28 cellular contexts compared by ENCODE assay signal in genomic region chrX:151741606-151742005, GRCh38. TPM values are rescaled to one million over a fixed set of nuclear protein-coding genes. Genes with fewer than 3 reads are reported as not detected.
"Had no signal": no experiment of that assay in that cellular context is flagged by ENCODE, and none has a peak within 500 bp of the region (broad histone marks: within the 10 kb centered on the region; RNA-seq: fewer than 3 reads in every experiment).

No MANE protein-coding gene starts in this region.

- DNase-seq: cortex of kidney; effector CD8-positive, alpha-beta T cell; effector memory CD8-positive, alpha-beta T cell; endodermal cell; erythroblast; esophagus squamous epithelium; foreskin fibroblast; foreskin melanocyte; gastrocnemius medialis; glutamatergic neuron; heart right ventricle; hippocampal formation; left cardiac atrium; left lung; left ventricle myocardium superior; lower lobe of right lung; mesenchymal stem cell; midbrain; naive thymus-derived CD4-positive, alpha-beta T cell had no signal

- ATAC-seq: effector memory CD8-positive, alpha-beta T cell; esophagus mucosa; gastrocnemius medialis; heart right ventricle; left cardiac atrium; left lung; left ventricle myocardium superior; lower lobe of right lung; naive thymus-derived CD4-positive, alpha-beta T cell had no signal

RNA-seq across cellular contexts. Expression of gene CNGA2, which starts 7.1 kb away (rescaled TPM):
- total RNA-seq: dermis microvascular lymphatic vessel endothelial cell; endodermal cell; esophagus mucosa; esophagus squamous epithelium; gastrocnemius medialis; glomerular endothelial cell; heart right ventricle; kidney epithelial cell; left cardiac atrium; left lung; left ventricle myocardium superior; lower leg skin; lower lobe of right lung; lung microvascular endothelial cell; mononuclear cell; mucosa of gallbladder; naive thymus-derived CD4-positive, alpha-beta T cell had no signal
- polyA plus RNA-seq: heart right ventricle; keratinocyte; naive thymus-derived CD4-positive, alpha-beta T cell had no signal

RNA-seq across cellular contexts. Expression of gene FATE1, which starts 25.8 kb away (rescaled TPM):
- total RNA-seq: dermis microvascular lymphatic vessel endothelial cell; endodermal cell; esophagus mucosa; esophagus squamous epithelium; gastrocnemius medialis; kidney epithelial cell; left cardiac atrium; left lung; left ventricle myocardium superior; lower lobe of right lung; lung microvascular endothelial cell; mononuclear cell; naive thymus-derived CD4-positive, alpha-beta T cell had no signal
- polyA plus RNA-seq: keratinocyte; naive thymus-derived CD4-positive, alpha-beta T cell had no signal

RNA-seq across cellular contexts. Expression of gene PRRG3, which starts 46.3 kb away (rescaled TPM):
- total RNA-seq: dermis microvascular lymphatic vessel endothelial cell; esophagus mucosa; lung microvascular endothelial cell; mononuclear cell; naive thymus-derived CD4-positive, alpha-beta T cell had no signal
- polyA plus RNA-seq: keratinocyte; naive thymus-derived CD4-positive, alpha-beta T cell had no signal
